Comparison of ENCODE assay signal across 16 cellular contexts in the genomic region with DNA sequence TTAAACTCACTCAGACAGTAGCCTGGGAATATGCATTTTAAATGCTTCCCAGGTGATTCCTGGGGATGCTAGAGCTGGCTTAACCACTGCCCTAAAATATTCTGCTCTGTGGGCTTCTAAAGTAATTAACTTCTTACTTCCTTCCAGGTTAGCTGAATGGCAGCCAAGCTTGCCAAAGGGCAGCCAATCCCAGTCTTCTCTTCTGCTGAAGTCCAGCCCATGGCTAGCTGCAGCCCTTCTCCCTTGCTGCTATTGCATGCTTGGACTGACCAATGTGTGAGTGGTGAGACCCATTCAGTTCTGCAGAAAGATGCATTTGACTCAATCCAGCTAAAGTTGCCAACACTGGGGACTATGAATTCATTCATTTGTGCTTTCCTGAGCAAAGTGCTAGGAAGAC.
"Had no signal": no experiment of that assay in that cellular context is flagged by ENCODE, and none has a peak within 500 bp of the region (broad histone marks: within the 10 kb centered on the region; RNA-seq: fewer than 3 reads in every experiment).

No MANE protein-coding gene starts in this region.

- H3K9me3 Mint-ChIP-seq: activated CD4-positive, alpha-beta T cell treated with anti-CD3 and anti-CD28 coated beads, Interleukin-2, amount 10 ng/mL, durations not matched to agents 7 days and 5 days had no signal

- H3K27ac Mint-ChIP-seq: activated CD4-positive, alpha-beta T cell treated with anti-CD3 and anti-CD28 coated beads, Interleukin-2, amount 10 ng/mL, durations not matched to agents 7 days and 5 days; activated naive CD8-positive, alpha-beta T cell treated with anti-CD3 and anti-CD28 coated beads for 36 hours; brain had no signal

- H3K36me3 Mint-ChIP-seq: activated naive CD8-positive, alpha-beta T cell treated with anti-CD3 and anti-CD28 coated beads for 36 hours; naive B cell had no signal

- H3K27ac ChIP-seq: colonic mucosa, gastrocnemius medialis, lower lobe of right lung, pancreas, thyroid gland had no signal

- H3K27me3 ChIP-seq: colonic mucosa, gastrocnemius medialis, pancreas, thyroid gland had no signal

- H3K27me3 Mint-ChIP-seq: activated CD4-positive, alpha-beta T cell treated with anti-CD3 and anti-CD28 coated beads, Interleukin-2, amount 10 ng/mL, durations not matched to agents 7 days and 5 days; brain; naive B cell had no signal

- ATAC-seq: gastrocnemius medialis, lower lobe of right lung had no signal

- H3K4me1 Mint-ChIP-seq: activated CD4-positive, alpha-beta T cell treated with anti-CD3 and anti-CD28 coated beads, Interleukin-2, amount 10 ng/mL, durations not matched to agents 7 days and 5 days; activated naive CD8-positive, alpha-beta T cell treated with anti-CD3 and anti-CD28 coated beads for 36 hours; brain; naive B cell had no signal

- DNase-seq: activated CD4-positive, alpha-beta T cell treated with anti-CD3 and anti-CD28 coated beads, Interleukin-2, amount 10 ng/mL, durations not matched to agents 7 days and 5 days; activated CD8-positive, alpha-beta memory T cell treated with anti-CD3 and anti-CD28 coated beads for 24 hours; activated gamma-delta T cell treated with Interleukin-2 at 50 U/mL for 16 hours; activated naive CD8-positive, alpha-beta T cell treated with anti-CD3 and anti-CD28 coated beads for 36 hours; central memory CD4-positive, alpha-beta T cell; colonic mucosa; effector CD4-positive, alpha-beta T cell; gastrocnemius medialis; lower lobe of right lung; midbrain; naive B cell; pancreas; stimulated activated CD4-positive, alpha-beta T cell treated with anti-CD3 and anti-CD28 coated beads, Interleukin-12 subunit alpha, Interleukin-12 subunit beta, amount 100 ng/mL, for 4 hours; stimulated activated CD4-positive, alpha-beta T cell treated with anti-CD3 and anti-CD28 coated beads, Interleukin-2, amount 100 ng/mL, for 24 hours; thyroid gland had no signal

- H3K4me3 Mint-ChIP-seq: activated CD4-positive, alpha-beta T cell treated with anti-CD3 and anti-CD28 coated beads, Interleukin-2, amount 10 ng/mL, durations not matched to agents 7 days and 5 days; activated naive CD8-positive, alpha-beta T cell treated with anti-CD3 and anti-CD28 coated beads for 36 hours; brain; naive B cell had no signal

- H3K4me1 ChIP-seq: colonic mucosa, lower lobe of right lung, pancreas had no signal

- H3K4me3 ChIP-seq: colonic mucosa, gastrocnemius medialis, lower lobe of right lung, pancreas, thyroid gland had no signal

- H3K9me3 ChIP-seq: colonic mucosa, gastrocnemius medialis, pancreas, thyroid gland had no signal

- H3K36me3 ChIP-seq: colonic mucosa, gastrocnemius medialis, lower lobe of right lung, pancreas, thyroid gland had no signal
